ENCODE assay signal across 8 cellular contexts in genomic region chr12:13000616-13000934, GRCh38. TPM values are rescaled to one million over a fixed set of nuclear protein-coding genes. Genes with fewer than 3 reads are reported as not detected.
DNase-seq lines count a peak whose midpoint lies in the region; ATAC-seq and TF ChIP-seq lines count a peak whose summit lies in the region.

No MANE protein-coding gene starts in this region.

- TF ChIP-seq RAD21 in Ishikawa (IDR thresholded peaks at IDR 0.05; ENCODE audit: low read depth), result no peak

- no peaks in the 10 kb centered on the region for H3K36me3 ChIP-seq in heart right ventricle

- peaks cover 5 to 64% (median 43%) of the 10 kb centered on the region in 9 donors for H3K4me1 ChIP-seq in heart right ventricle

- H3K27me3 ChIP-seq in heart right ventricle, result no peaks in the 10 kb centered on the region

- H3K27ac ChIP-seq in heart right ventricle, result peak overlapping the region; percentile 78 to 99 (median 92)

- peak overlapping the region; percentile 32 for H3K27ac Mint-ChIP-seq in activated T-helper 17 cell treated with anti-CD3 and anti-CD28 coated beads, Interleukin-2, amount 50 U/mL, for 72 hours

- ATAC-seq in GM21528 (IDR thresholded peaks at IDR 0.05; ENCODE audit: low FRiP score, unreplicated experiment) (peak; percentile 37), heart right ventricle (peak; percentile 10 to 62 (median 42))
- ATAC-seq in activated T-helper 17 cell treated with anti-CD3 and anti-CD28 coated beads, Interleukin-2, amount 50 U/mL, for 72 hours (replicated peaks), result peak; percentile 51

- no peaks in the 10 kb centered on the region for H3K9me3 ChIP-seq in heart right ventricle

- intact Hi-C loops in heart right ventricle (cut with DNase I), result loop anchor here in 6 of 10 donors (5.0 to 10.0 kb wide), 6 partner anchors 42 to 214 kb away; partner anchors contain the start of genes GSG1 (in 2 of the 6) and FAM234B (in 1 of the 6)

- DNase-seq in ELR (ENCODE audit: low read depth) (peak; percentile 64), heart right ventricle (no peak), retinal pigment epithelial cell (ENCODE audit: low read depth) (no peak), T1000 (lab: John Stamatoyannopoulos, UW) (no peak), NCI-H2171 treated with DMSO at 0.1 percent for 48 hours (lab: John Stamatoyannopoulos, UW) (no peak)

- H3K4me3 Mint-ChIP-seq in activated T-helper 17 cell treated with anti-CD3 and anti-CD28 coated beads, Interleukin-2, amount 50 U/mL, for 72 hours, result peak overlapping the region; percentile 80

- peaks cover 10% of the 10 kb centered on the region for H3K4me1 Mint-ChIP-seq in activated T-helper 17 cell treated with anti-CD3 and anti-CD28 coated beads, Interleukin-2, amount 50 U/mL, for 72 hours

- TF ChIP-seq EP300 in Ishikawa (IDR thresholded peaks at IDR 0.05; ENCODE audit: borderline replicate concordance), result no peak; the same call in 1 of the 2 replicates

- no peaks in the 10 kb centered on the region for H3K36me3 Mint-ChIP-seq in activated T-helper 17 cell treated with anti-CD3 and anti-CD28 coated beads, Interleukin-2, amount 50 U/mL, for 72 hours (ENCODE audit: low read depth)

- WGBS in heart right ventricle, 2 donors, result 0 to 1% methylated on average over 16 of the region's 16 CpGs

- no peak for TF ChIP-seq CTCF in heart right ventricle (IDR thresholded peaks at IDR 0.05)
- no peak for TF ChIP-seq CTCF in retinal pigment epithelial cell (conservative IDR thresholded peaks at IDR 0.05; ENCODE audit: low read depth, low read length)

- no peaks in the 10 kb centered on the region for H3K27me3 Mint-ChIP-seq in activated T-helper 17 cell treated with anti-CD3 and anti-CD28 coated beads, Interleukin-2, amount 50 U/mL, for 72 hours

- H3K9me3 Mint-ChIP-seq in activated T-helper 17 cell treated with anti-CD3 and anti-CD28 coated beads, Interleukin-2, amount 50 U/mL, for 72 hours, result no peaks in the 10 kb centered on the region

- H3K4me3 ChIP-seq in heart right ventricle (peak overlapping the region; percentile 58 to 98 (median 86)), retinal pigment epithelial cell (ENCODE audit: low read length) (peak overlapping the region; percentile 55)

TF ChIP-seq in Ishikawa, 13 proteins besides CTCF, POLR2A, EP300 and RAD21:
- TF ChIP-seq CREB1 (IDR thresholded peaks at IDR 0.05; ENCODE audit: low read depth) (0 out of 2 replicates have a peak, but pooled peaks have one; percentile 1), TCF12 (IDR thresholded peaks at IDR 0.05; ENCODE audit: low read depth) (no peak; the same call in none of the 2 replicates)
TF ChIP-seq in Ishikawa: peak in this region for 1.

RNA-seq across cellular contexts. Expression of gene HEBP1, which starts 0.5 kb away (rescaled TPM):
- total RNA-seq in activated T-helper 17 cell treated with anti-CD3 and anti-CD28 coated beads, Interleukin-2, amount 50 U/mL, for 72 hours, result 10 to 100 TPM; 14.4 to 16.3 TPM
- total RNA-seq in heart right ventricle, result 10 to 100 TPM; 45.2 to 71.4 (median 51.4) TPM
- polyA plus RNA-seq in heart right ventricle, result 10 to 100 TPM; 23.7 to 72.0 TPM

RNA-seq across cellular contexts. Expression of gene FAM234B, which starts 43.6 kb away (rescaled TPM):
- 10 to 100 TPM in 1 of 2 donors, 1 to 10 TPM in 1; 9.7 to 14.7 TPM for total RNA-seq in activated T-helper 17 cell treated with anti-CD3 and anti-CD28 coated beads, Interleukin-2, amount 50 U/mL, for 72 hours
- total RNA-seq in heart right ventricle, result 1 to 10 TPM; 1.4 to 3.6 (median 2.5) TPM
- 1 to 10 TPM in 1 of 2 donors, under 1 TPM in 1; 0.59 to 1.1 TPM for polyA plus RNA-seq in heart right ventricle

RNA-seq across cellular contexts. Expression of gene GPRC5D, which starts 48.6 kb away (rescaled TPM):
- not detected for total RNA-seq in activated T-helper 17 cell treated with anti-CD3 and anti-CD28 coated beads, Interleukin-2, amount 50 U/mL, for 72 hours
- not detected for total RNA-seq in heart right ventricle
- polyA plus RNA-seq in heart right ventricle, result under 1 TPM in 1 of 2 donors, not detected in 1; 0.04 TPM
